ENCODE assay signal across 1 cellular context in genomic region chr12:10226740-10227139, GRCh38.
TF ChIP-seq lines count a peak whose summit lies in the region.

No MANE protein-coding gene starts in this region.

TF ChIP-seq in K562, 482 proteins besides CTCF, POLR2A, EP300 and RAD21:
- no peak for TF ChIP-seq E2F6 (IDR thresholded peaks at IDR 0.05; ENCODE audit: borderline replicate concordance in 1 of 2, extremely low read depth in 1 of 2, insufficient read depth in 1 of 2, insufficient read length in 1 of 2, low read depth in 1 of 2, low read length in 1 of 2, poor library complexity in 1 of 2, severe bottlenecking in 1 of 2)
- TF ChIP-seq CEBPG (CRISPR knock-in tag; IDR thresholded peaks at IDR 0.05), result no peak
- TF ChIP-seq CEBPG (tag; conservative IDR thresholded peaks at IDR 0.05 in 1 of 2, IDR thresholded peaks at IDR 0.05 in 1 of 2), result 0 out of 4 replicates have a peak, but pooled peaks of 1 of the 2 experiments have one; percentile 25
- peak; percentile 38; the same call in 1 of the 2 replicates for TF ChIP-seq CEBPB (tag; IDR thresholded peaks at IDR 0.05)
- TF ChIP-seq HBP1 (CRISPR knock-in tag; IDR thresholded peaks at IDR 0.05), result no peak
TF ChIP-seq in K562: peak in this region for 2.
